In genomic region chr1:3899776-3900149, GRCh38 we compare ENCODE assay signal across 1 cellular context.
TF ChIP-seq lines count a peak whose summit lies in the region.

No MANE protein-coding gene starts in this region.

TF ChIP-seq in K562, 482 proteins besides CTCF, POLR2A, EP300 and RAD21 (continued from another document):
- TF ChIP-seq, protein P1, sequence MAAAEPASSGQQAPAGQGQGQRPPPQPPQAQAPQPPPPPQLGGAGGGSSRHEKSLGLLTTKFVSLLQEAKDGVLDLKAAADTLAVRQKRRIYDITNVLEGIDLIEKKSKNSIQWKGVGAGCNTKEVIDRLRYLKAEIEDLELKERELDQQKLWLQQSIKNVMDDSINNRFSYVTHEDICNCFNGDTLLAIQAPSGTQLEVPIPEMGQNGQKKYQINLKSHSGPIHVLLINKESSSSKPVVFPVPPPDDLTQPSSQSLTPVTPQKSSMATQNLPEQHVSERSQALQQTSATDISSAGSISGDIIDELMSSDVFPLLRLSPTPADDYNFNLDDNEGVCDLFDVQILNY (CRISPR knock-in tag; IDR thresholded peaks at IDR 0.05): no peak
- TF ChIP-seq ZC3H4 (CRISPR knock-in tag; IDR thresholded peaks at IDR 0.05; ENCODE audit: borderline replicate concordance) (no peak), ESRRB (CRISPR knock-in tag; IDR thresholded peaks at IDR 0.05; ENCODE audit: borderline replicate concordance) (no peak), L3MBTL2 (IDR thresholded peaks at IDR 0.05) (no peak; the same call in 1 of the 2 replicates), DMBX1 (CRISPR knock-in tag; IDR thresholded peaks at IDR 0.05; ENCODE audit: borderline replicate concordance) (no peak), ELF1 (tag; IDR thresholded peaks at IDR 0.05) (no peak), ZKSCAN3 (CRISPR knock-in tag; IDR thresholded peaks at IDR 0.05) (no peak), ZNF398 (CRISPR knock-in tag; IDR thresholded peaks at IDR 0.05) (no peak), LCOR (CRISPR knock-in tag; IDR thresholded peaks at IDR 0.05) (no peak), GTF2E2 (tag; IDR thresholded peaks at IDR 0.05) (no peak), AFF4 (CRISPR knock-in tag; IDR thresholded peaks at IDR 0.05) (no peak), ZBTB49 (CRISPR knock-in tag; IDR thresholded peaks at IDR 0.05; ENCODE audit: borderline replicate concordance) (no peak), MTA1 (IDR thresholded peaks at IDR 0.05; ENCODE audit: borderline replicate concordance) (0 out of 2 replicates have a peak, but pooled peaks have one; percentile 26), CREB1 (IDR thresholded peaks at IDR 0.05) (no peak), CREB1 (CRISPR knock-in tag; IDR thresholded peaks at IDR 0.05) (no peak), SIX5 (IDR thresholded peaks at IDR 0.05; ENCODE audit: borderline replicate concordance in 1 of 2, insufficient read depth in 1 of 2, low read depth in 1 of 2, low read length in 2 of 2) (no peak), JUNB (CRISPR knock-in tag; conservative IDR thresholded peaks at IDR 0.05) (no peak), ARNT (IDR thresholded peaks at IDR 0.05) (no peak), FOXK2 (conservative IDR thresholded peaks at IDR 0.05 in 1 of 2, IDR thresholded peaks at IDR 0.05 in 1 of 2; ENCODE audit: low read depth in 2 of 2) (no peak), TFAP4 (CRISPR knock-in tag; IDR thresholded peaks at IDR 0.05; ENCODE audit: borderline replicate concordance) (no peak; the same call in 1 of the 2 replicates), SMARCC2 (IDR thresholded peaks at IDR 0.05; ENCODE audit: low read depth) (no peak), GABPB1 (CRISPR knock-in tag; IDR thresholded peaks at IDR 0.05) (no peak)
- TF ChIP-seq, protein P2, sequence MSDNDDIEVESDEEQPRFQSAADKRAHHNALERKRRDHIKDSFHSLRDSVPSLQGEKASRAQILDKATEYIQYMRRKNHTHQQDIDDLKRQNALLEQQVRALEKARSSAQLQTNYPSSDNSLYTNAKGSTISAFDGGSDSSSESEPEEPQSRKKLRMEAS (CRISPR knock-in tag; IDR thresholded peaks at IDR 0.05): no peak
- TF ChIP-seq, protein P3, sequence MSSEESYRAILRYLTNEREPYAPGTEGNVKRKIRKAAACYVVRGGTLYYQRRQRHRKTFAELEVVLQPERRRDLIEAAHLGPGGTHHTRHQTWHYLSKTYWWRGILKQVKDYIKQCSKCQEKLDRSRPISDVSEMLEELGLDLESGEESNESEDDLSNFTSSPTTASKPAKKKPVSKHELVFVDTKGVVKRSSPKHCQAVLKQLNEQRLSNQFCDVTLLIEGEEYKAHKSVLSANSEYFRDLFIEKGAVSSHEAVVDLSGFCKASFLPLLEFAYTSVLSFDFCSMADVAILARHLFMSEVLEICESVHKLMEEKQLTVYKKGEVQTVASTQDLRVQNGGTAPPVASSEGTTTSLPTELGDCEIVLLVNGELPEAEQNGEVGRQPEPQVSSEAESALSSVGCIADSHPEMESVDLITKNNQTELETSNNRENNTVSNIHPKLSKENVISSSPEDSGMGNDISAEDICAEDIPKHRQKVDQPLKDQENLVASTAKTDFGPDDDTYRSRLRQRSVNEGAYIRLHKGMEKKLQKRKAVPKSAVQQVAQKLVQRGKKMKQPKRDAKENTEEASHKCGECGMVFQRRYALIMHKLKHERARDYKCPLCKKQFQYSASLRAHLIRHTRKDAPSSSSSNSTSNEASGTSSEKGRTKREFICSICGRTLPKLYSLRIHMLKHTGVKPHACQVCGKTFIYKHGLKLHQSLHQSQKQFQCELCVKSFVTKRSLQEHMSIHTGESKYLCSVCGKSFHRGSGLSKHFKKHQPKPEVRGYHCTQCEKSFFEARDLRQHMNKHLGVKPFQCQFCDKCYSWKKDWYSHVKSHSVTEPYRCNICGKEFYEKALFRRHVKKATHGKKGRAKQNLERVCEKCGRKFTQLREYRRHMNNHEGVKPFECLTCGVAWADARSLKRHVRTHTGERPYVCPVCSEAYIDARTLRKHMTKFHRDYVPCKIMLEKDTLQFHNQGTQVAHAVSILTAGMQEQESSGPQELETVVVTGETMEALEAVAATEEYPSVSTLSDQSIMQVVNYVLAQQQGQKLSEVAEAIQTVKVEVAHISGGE (CRISPR knock-in tag; IDR thresholded peaks at IDR 0.05): no peak; a peak in 1 of 6 replicates
- TF ChIP-seq, protein P4, sequence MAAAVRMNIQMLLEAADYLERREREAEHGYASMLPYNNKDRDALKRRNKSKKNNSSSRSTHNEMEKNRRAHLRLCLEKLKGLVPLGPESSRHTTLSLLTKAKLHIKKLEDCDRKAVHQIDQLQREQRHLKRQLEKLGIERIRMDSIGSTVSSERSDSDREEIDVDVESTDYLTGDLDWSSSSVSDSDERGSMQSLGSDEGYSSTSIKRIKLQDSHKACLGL (CRISPR knock-in tag; IDR thresholded peaks at IDR 0.05; ENCODE audit: borderline replicate concordance, poor library complexity, severe bottlenecking): no peak
